Comparison of ENCODE assay signal across 21 cellular contexts in the genomic region with DNA sequence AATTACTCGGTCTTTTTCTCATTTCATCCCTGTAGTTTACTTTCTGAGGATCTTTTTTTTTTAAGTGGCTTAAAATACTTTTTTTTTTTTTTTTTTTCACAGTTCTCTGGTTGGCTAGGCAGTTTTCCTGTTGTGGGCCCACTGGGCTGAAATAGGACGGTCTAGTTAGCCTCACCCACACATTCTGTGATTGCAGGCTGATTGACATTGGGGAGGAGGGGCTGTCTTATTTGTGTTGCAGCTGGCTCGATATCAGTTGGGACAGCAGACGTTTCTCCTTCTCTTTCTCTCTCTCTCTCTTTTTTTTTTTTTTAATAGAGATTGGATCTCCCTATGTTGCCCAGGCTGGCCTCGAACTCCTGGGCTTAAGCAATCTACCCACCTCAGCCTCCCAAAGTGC. TPM values are rescaled to one million over a fixed set of nuclear protein-coding genes. Genes with fewer than 3 reads are reported as not detected.
DNase-seq lines count a peak whose midpoint lies in the region; ATAC-seq and TF ChIP-seq lines count a peak whose summit lies in the region.
"Had no signal": no experiment of that assay in that cellular context is flagged by ENCODE, and none has a peak within 500 bp of the region (broad histone marks: within the 10 kb centered on the region; RNA-seq: fewer than 3 reads in every experiment).

No MANE protein-coding gene starts in this region.

- ATAC-seq in activated CD8-positive, alpha-beta T cell treated with anti-CD3 and anti-CD28 coated beads, Interleukin-2, amount 10 ng/mL, durations not matched to agents 7 days and 5 days: no peak
- no peak for ATAC-seq in activated CD8-positive, alpha-beta T cell treated with anti-CD3 and anti-CD28 coated beads for 36 hours
- ATAC-seq in natural killer cell: no peak
- ATAC-seq: A549, WTC11 had no signal

- no peaks in the 10 kb centered on the region for H3K9me3 ChIP-seq in vagina
- H3K9me3 ChIP-seq: A549, BE2C had no signal

- no peaks in the 10 kb centered on the region for H3K9me3 Mint-ChIP-seq in activated CD8-positive, alpha-beta T cell treated with anti-CD3 and anti-CD28 coated beads, Interleukin-2, amount 10 ng/mL, durations not matched to agents 7 days and 5 days (ENCODE audit: insufficient read depth)
- H3K9me3 Mint-ChIP-seq in activated CD8-positive, alpha-beta T cell treated with anti-CD3 and anti-CD28 coated beads for 36 hours: no peaks in the 10 kb centered on the region
- peaks cover 0 to 3% (median 0%) of the 10 kb centered on the region in 5 experiments for H3K9me3 Mint-ChIP-seq in brain
- H3K9me3 Mint-ChIP-seq in natural killer cell: no peaks in the 10 kb centered on the region
- H3K9me3 Mint-ChIP-seq: WTC11 had no signal

- H3K27me3 ChIP-seq in vagina: no peaks in the 10 kb centered on the region
- H3K27me3 ChIP-seq: BE2C had no signal

- H3K4me1 Mint-ChIP-seq in activated CD8-positive, alpha-beta T cell treated with anti-CD3 and anti-CD28 coated beads, Interleukin-2, amount 10 ng/mL, durations not matched to agents 7 days and 5 days (ENCODE audit: low read depth): peaks cover 42% of the 10 kb centered on the region
- H3K4me1 Mint-ChIP-seq in activated CD8-positive, alpha-beta T cell treated with anti-CD3 and anti-CD28 coated beads for 36 hours (ENCODE audit: low read depth): peaks cover 54% of the 10 kb centered on the region
- H3K4me1 Mint-ChIP-seq in brain (peaks cover 77% of the 10 kb centered on the region), natural killer cell (peaks cover 75 to 86% of the 10 kb centered on the region in 2 donors)

- H3K4me3 Mint-ChIP-seq in activated CD8-positive, alpha-beta T cell treated with anti-CD3 and anti-CD28 coated beads, Interleukin-2, amount 10 ng/mL, durations not matched to agents 7 days and 5 days: no peak overlapping the region
- H3K4me3 Mint-ChIP-seq in activated CD8-positive, alpha-beta T cell treated with anti-CD3 and anti-CD28 coated beads for 36 hours: no peak overlapping the region
- H3K4me3 Mint-ChIP-seq in brain: peak overlapping the region in 3 of 5 experiments; percentile 24 to 41 (median 38)
- peak overlapping the region; percentile 45 for H3K4me3 Mint-ChIP-seq in natural killer cell

- no peak overlapping the region for H3K4me3 ChIP-seq in vagina
- H3K4me3 ChIP-seq: A549 had no signal

- no peak overlapping the region for H3K27ac ChIP-seq in vagina
- H3K27ac ChIP-seq: A549 had no signal

- peaks cover 2% of the 10 kb centered on the region for H3K27me3 Mint-ChIP-seq in activated CD8-positive, alpha-beta T cell treated with anti-CD3 and anti-CD28 coated beads, Interleukin-2, amount 10 ng/mL, durations not matched to agents 7 days and 5 days (ENCODE audit: low read depth)
- H3K27me3 Mint-ChIP-seq in activated CD8-positive, alpha-beta T cell treated with anti-CD3 and anti-CD28 coated beads for 36 hours: no peaks in the 10 kb centered on the region
- H3K27me3 Mint-ChIP-seq in brain: peaks cover under 1% of the 10 kb centered on the region
- no peaks in the 10 kb centered on the region for H3K27me3 Mint-ChIP-seq in natural killer cell (ENCODE audit: low read depth in 2 of 2)

- TF ChIP-seq CTCF in activated CD8-positive, alpha-beta T cell treated with anti-CD3 and anti-CD28 coated beads for 36 hours (IDR thresholded peaks at IDR 0.05): no peak
- TF ChIP-seq CTCF in GM20000 (IDR thresholded peaks at IDR 0.05; ENCODE audit: extremely low read depth, missing control alignments) (no peak), brain (conservative IDR thresholded peaks at IDR 0.05) (no peak), natural killer cell (IDR thresholded peaks at IDR 0.05) (no peak), vagina (IDR thresholded peaks at IDR 0.05) (no peak)

- peaks cover 59% of the 10 kb centered on the region for H3K4me1 ChIP-seq in vagina

- intact Hi-C loops in activated CD8-positive, alpha-beta T cell treated with anti-CD3 and anti-CD28 coated beads for 36 hours (cut with micrococcal nuclease): no loop called here
- intact Hi-C loops in natural killer cell (cut with micrococcal nuclease): no loop called here
- intact Hi-C loops in vagina (cut with DNase I): no loop called here

- H3K36me3 Mint-ChIP-seq in activated CD8-positive, alpha-beta T cell treated with anti-CD3 and anti-CD28 coated beads, Interleukin-2, amount 10 ng/mL, durations not matched to agents 7 days and 5 days (ENCODE audit: low read depth): peaks cover 27% of the 10 kb centered on the region
- H3K36me3 Mint-ChIP-seq in activated CD8-positive, alpha-beta T cell treated with anti-CD3 and anti-CD28 coated beads for 36 hours (ENCODE audit: low read depth): peaks cover 24% of the 10 kb centered on the region
- H3K36me3 Mint-ChIP-seq in brain (peaks cover 64% of the 10 kb centered on the region), natural killer cell (no peaks in the 10 kb centered on the region)

- no peak for TF ChIP-seq POLR2A in vagina (IDR thresholded peaks at IDR 0.05)

- POLR2A ChIA-PET in activated CD8-positive, alpha-beta T cell treated with anti-CD3 and anti-CD28 coated beads, Interleukin-2, amount 10 ng/mL, durations not matched to agents 7 days and 5 days (lab: Charles Lee): no interaction called here
- POLR2A ChIA-PET in activated CD8-positive, alpha-beta T cell treated with anti-CD3 and anti-CD28 coated beads for 36 hours (lab: Charles Lee): interaction anchor here (1.6 to 2.2 kb wide), 2 partner anchors 10 to 13 kb away, joined by 4 read pairs; no protein-coding TSS in a partner anchor

- no peaks in the 10 kb centered on the region for H3K36me3 ChIP-seq in vagina

- DNase-seq in activated CD8-positive, alpha-beta T cell treated with anti-CD3 and anti-CD28 coated beads, Interleukin-2, amount 10 ng/mL, durations not matched to agents 7 days and 5 days: no peak
- no peak for DNase-seq in activated CD8-positive, alpha-beta T cell treated with anti-CD3 and anti-CD28 coated beads for 36 hours
- peak; percentile 41 for DNase-seq in GM20000 (ENCODE audit: low spot score)
- DNase-seq in natural killer cell: no peak
- no peak for DNase-seq in vagina (ENCODE audit: extremely low spot score in 2 of 2)
- no peak for DNase-seq in NCI-H2029 (lab: John Stamatoyannopoulos, UW)
- DNase-seq in NCI-H748 (lab: John Stamatoyannopoulos, UW; ENCODE audit: unreplicated experiment): no peak
- DNase-seq: activated CD4-positive, alpha-beta T cell treated with anti-CD3 and anti-CD28 coated beads, Interleukin-2, amount 50 U/mL, for 4 hours; aorta; BE2C; HCEC 1CT; NCI-H1694 treated with DMSO at 0.1 percent for 48 hours; NCI-H2171 treated with DMSO at 0.1 percent for 48 hours; NCI-H526; RPMI8226; stimulated activated CD8-positive, alpha-beta memory T cell treated with anti-CD3 and anti-CD28 coated beads, Interleukin-4, amount 100 ng/mL, for 48 hours had no signal

- CTCF ChIA-PET in activated CD8-positive, alpha-beta T cell treated with anti-CD3 and anti-CD28 coated beads, Interleukin-2, amount 10 ng/mL, durations not matched to agents 7 days and 5 days (lab: Charles Lee): interaction anchor here (1.1 to 16.3 kb wide), 3 partner anchors 9 to 94 kb away, joined by 3 to 280 read pairs (median 3); no protein-coding TSS in a partner anchor
- CTCF ChIA-PET in activated CD8-positive, alpha-beta T cell treated with anti-CD3 and anti-CD28 coated beads for 36 hours (lab: Charles Lee): interaction anchor here (0.9 to 2.0 kb wide), 4 partner anchors 22 to 104 kb away, joined by 3 to 8 read pairs (median 3); no protein-coding TSS in a partner anchor

- peak overlapping the region; percentile 50 for H3K27ac Mint-ChIP-seq in activated CD8-positive, alpha-beta T cell treated with anti-CD3 and anti-CD28 coated beads, Interleukin-2, amount 10 ng/mL, durations not matched to agents 7 days and 5 days
- H3K27ac Mint-ChIP-seq in activated CD8-positive, alpha-beta T cell treated with anti-CD3 and anti-CD28 coated beads for 36 hours: no peak overlapping the region
- peak overlapping the region in 2 of 5 experiments; percentile 25 to 30 for H3K27ac Mint-ChIP-seq in brain
- peak overlapping the region; percentile 93 to 94 for H3K27ac Mint-ChIP-seq in natural killer cell

RNA-seq across cellular contexts. Expression of a gene that starts 6.9 kb away (rescaled TPM):
- 10 to 100 TPM; 31.1 to 31.9 TPM for total RNA-seq in activated CD8-positive, alpha-beta T cell treated with anti-CD3 and anti-CD28 coated beads, Interleukin-2, amount 10 ng/mL, durations not matched to agents 7 days and 5 days
- total RNA-seq in activated CD8-positive, alpha-beta T cell treated with anti-CD3 and anti-CD28 coated beads for 36 hours: 10 to 100 TPM; 30.4 to 32.0 TPM
- polyA plus RNA-seq in brain (ENCODE audit: insufficient read depth, low read depth, low replicate concordance): 52.6 TPM
- total RNA-seq in natural killer cell: 100 to 1,000 TPM; 166 to 186 (median 167) TPM
- total RNA-seq in vagina: 52.5 TPM

RNA-seq across cellular contexts. Expression of a gene that starts 41.9 kb away (rescaled TPM):
- total RNA-seq in activated CD8-positive, alpha-beta T cell treated with anti-CD3 and anti-CD28 coated beads, Interleukin-2, amount 10 ng/mL, durations not matched to agents 7 days and 5 days: 1 to 10 TPM in 1 of 2 experiments, under 1 TPM in 1; 0.79 to 1.0 TPM
- total RNA-seq in activated CD8-positive, alpha-beta T cell treated with anti-CD3 and anti-CD28 coated beads for 36 hours: under 1 TPM; 0.20 to 0.22 TPM
- polyA plus RNA-seq in brain (ENCODE audit: insufficient read depth, low read depth, low replicate concordance): 13.4 TPM
- total RNA-seq in natural killer cell (1 to 10 TPM; 1.7 to 2.9 (median 2.6) TPM), vagina (3.2 TPM)

RNA-seq across cellular contexts. Expression of a gene that starts 45.4 kb away (rescaled TPM):
- under 1 TPM; 0.21 to 0.31 TPM for total RNA-seq in activated CD8-positive, alpha-beta T cell treated with anti-CD3 and anti-CD28 coated beads, Interleukin-2, amount 10 ng/mL, durations not matched to agents 7 days and 5 days
- not detected for total RNA-seq in activated CD8-positive, alpha-beta T cell treated with anti-CD3 and anti-CD28 coated beads for 36 hours
- polyA plus RNA-seq in brain (ENCODE audit: insufficient read depth, low read depth, low replicate concordance): 4.2 TPM
- total RNA-seq in natural killer cell: 1 to 10 TPM; 1.4 to 4.9 (median 1.4) TPM
- total RNA-seq in vagina: not detected
- total RNA-seq: Calu3, LHCN-M2, WTC11 had no signal
- polyA plus RNA-seq: aorta had no signal

Comparison
In these comparisons a context has a peak if more than half of its experiments do, and no peak if none do; other contexts are left out.
1. H3K4me3 Mint-ChIP-seq: peak in brain (3 of 5) and natural killer cell (single experiment); none in activated CD8-positive, alpha-beta T cell treated with anti-CD3 and anti-CD28 coated beads, Interleukin-2, amount 10 ng/mL, durations not matched to agents 7 days and 5 days (single experiment) and activated CD8-positive, alpha-beta T cell treated with anti-CD3 and anti-CD28 coated beads for 36 hours (single experiment).